In genomic region chr3:41966206-41966605, GRCh38 we compare ENCODE assay signal across 28 cellular contexts.
"Had no signal": no experiment of that assay in that cellular context is flagged by ENCODE, and none has a peak within 500 bp of the region (broad histone marks: within the 10 kb centered on the region; RNA-seq: fewer than 3 reads in every experiment).

No MANE protein-coding gene starts in this region.

- H3K4me3 Mint-ChIP-seq: immature natural killer cell; mesothelial cell of epicardium; naive B cell; natural killer cell treated with Interleukin-12 subunit alpha and Interleukin-12 subunit beta and Interleukin-15 and Interleukin-18, amount 100 ng/mL, for 72 hours; stimulated activated memory B cell treated with anti-CD40 and anti-IgM and Interleukin-4, amounts not matched to agents 10 μg/mL and 1 μg/mL and 100 μg/mL, for 72 hours; stimulated activated naive CD8-positive, alpha-beta T cell treated with anti-CD3 and anti-CD28 coated beads, Interleukin-15, amount 100 ng/mL, for 72 hours had no signal

- H3K27ac Mint-ChIP-seq: immature natural killer cell; mesothelial cell of epicardium; naive B cell; natural killer cell treated with Interleukin-12 subunit alpha and Interleukin-12 subunit beta and Interleukin-15 and Interleukin-18, amount 100 ng/mL, for 72 hours; stimulated activated memory B cell treated with anti-CD40 and anti-IgM and Interleukin-4, amounts not matched to agents 10 μg/mL and 1 μg/mL and 100 μg/mL, for 72 hours; stimulated activated naive CD8-positive, alpha-beta T cell treated with anti-CD3 and anti-CD28 coated beads, Interleukin-15, amount 100 ng/mL, for 72 hours had no signal

- H3K36me3 Mint-ChIP-seq: immature natural killer cell; mesothelial cell of epicardium; naive B cell; natural killer cell treated with Interleukin-12 subunit alpha and Interleukin-12 subunit beta and Interleukin-15 and Interleukin-18, amount 100 ng/mL, for 72 hours; stimulated activated memory B cell treated with anti-CD40 and anti-IgM and Interleukin-4, amounts not matched to agents 10 μg/mL and 1 μg/mL and 100 μg/mL, for 72 hours had no signal

- H3K4me2 ChIP-seq: hepatocyte, smooth muscle cell had no signal

- H3K9me3 ChIP-seq: heart right ventricle, left lung, lower lobe of right lung, right atrium auricular region, right lobe of liver, transverse colon, upper lobe of left lung, vagina had no signal

- H3K4me3 ChIP-seq: heart right ventricle, hepatocyte, left lung, lower lobe of right lung, right atrium auricular region, right lobe of liver, smooth muscle cell, transverse colon, upper lobe of left lung, vagina had no signal

- H3K9ac ChIP-seq: parathyroid adenoma had no signal

- H3K36me3 ChIP-seq: heart right ventricle, left lung, lower lobe of right lung, right atrium auricular region, right lobe of liver, transverse colon, upper lobe of left lung, vagina had no signal

- H3K27ac ChIP-seq: heart right ventricle, hepatocyte, left lung, lower lobe of right lung, parathyroid adenoma, right atrium auricular region, right lobe of liver, transverse colon, upper lobe of left lung, vagina had no signal

- H3K9me3 Mint-ChIP-seq: mesothelial cell of epicardium; naive B cell; natural killer cell treated with Interleukin-12 subunit alpha and Interleukin-12 subunit beta and Interleukin-15 and Interleukin-18, amount 100 ng/mL, for 72 hours; stimulated activated memory B cell treated with anti-CD40 and anti-IgM and Interleukin-4, amounts not matched to agents 10 μg/mL and 1 μg/mL and 100 μg/mL, for 72 hours; stimulated activated naive CD8-positive, alpha-beta T cell treated with anti-CD3 and anti-CD28 coated beads, Interleukin-15, amount 100 ng/mL, for 72 hours had no signal

- H3K27me3 Mint-ChIP-seq: naive B cell; natural killer cell treated with Interleukin-12 subunit alpha and Interleukin-12 subunit beta and Interleukin-15 and Interleukin-18, amount 100 ng/mL, for 72 hours; stimulated activated memory B cell treated with anti-CD40 and anti-IgM and Interleukin-4, amounts not matched to agents 10 μg/mL and 1 μg/mL and 100 μg/mL, for 72 hours; stimulated activated naive CD8-positive, alpha-beta T cell treated with anti-CD3 and anti-CD28 coated beads, Interleukin-15, amount 100 ng/mL, for 72 hours had no signal

- H2AFZ ChIP-seq: hepatocyte, parathyroid adenoma had no signal

- ATAC-seq: heart right ventricle; left colon; left lung; lower lobe of right lung; natural killer cell treated with Interleukin-12 subunit alpha and Interleukin-12 subunit beta and Interleukin-15 and Interleukin-18, amount 100 ng/mL, for 72 hours; right lobe of liver; stimulated activated memory B cell treated with anti-CD40 and anti-IgM and Interleukin-4, amounts not matched to agents 10 μg/mL and 1 μg/mL and 100 μg/mL, for 72 hours; stimulated activated naive CD8-positive, alpha-beta T cell treated with anti-CD3 and anti-CD28 coated beads, Interleukin-15, amount 100 ng/mL, for 72 hours had no signal

- H3K4me1 ChIP-seq: parathyroid adenoma had no signal

- H3K79me2 ChIP-seq: hepatocyte, parathyroid adenoma had no signal

- DNase-seq: heart right ventricle; immature natural killer cell; kidney; left colon; left lung; lower lobe of right lung; mammary epithelial cell; mesenchymal stem cell; naive B cell; right lobe of liver; stimulated activated CD4-positive, alpha-beta T cell treated with anti-CD3 and anti-CD28 coated beads, Interleukin-1b, Interleukin-23, amount 100 ng/mL, for 48 hours; stimulated activated CD4-positive, alpha-beta T cell treated with anti-CD3 and anti-CD28 coated beads, Interleukin-2, amount 100 ng/mL, for 48 hours; stimulated activated CD4-positive, alpha-beta T cell treated with anti-CD3 and anti-CD28 coated beads, Interleukin-4, amount 100 ng/mL, for 4 hours; stimulated activated CD8-positive, alpha-beta memory T cell treated with anti-CD3 and anti-CD28 coated beads, Interleukin-4, amount 100 ng/mL, for 48 hours; stimulated activated naive CD4-positive, alpha-beta T cell treated with Interleukin-2 at 50 U/mL for 16 hours; stimulated activated naive CD8-positive, alpha-beta T cell treated with anti-CD3 and anti-CD28 coated beads, Interleukin-15, amount 100 ng/mL, for 72 hours; substantia nigra; transverse colon; upper lobe of left lung had no signal

- FAIRE-seq: islet of Langerhans, kidney had no signal

- H3K27me3 ChIP-seq: heart right ventricle, hepatocyte, left lung, right atrium auricular region, right lobe of liver, transverse colon, upper lobe of left lung, vagina had no signal
